Comparison of ENCODE assay signal across 18 cellular contexts in the genomic region with DNA sequence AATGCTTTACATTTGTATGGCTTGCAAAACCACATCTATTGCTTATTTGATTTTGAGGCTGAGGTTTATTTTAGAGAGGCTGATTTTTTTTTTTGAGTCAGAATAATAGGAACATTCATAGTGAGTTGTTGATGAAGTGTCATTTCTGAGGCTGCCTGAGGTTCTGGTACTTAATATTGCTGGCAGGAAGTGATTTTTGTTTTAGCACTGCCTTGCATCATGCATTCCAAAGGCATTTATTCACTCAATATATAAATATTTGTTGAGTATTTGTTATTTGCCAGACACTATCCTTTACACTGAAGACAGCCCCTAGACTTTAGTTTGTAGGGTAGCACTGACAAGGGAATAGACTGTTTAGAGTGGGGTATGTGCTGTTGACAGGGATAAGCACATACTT. TPM values are rescaled to one million over a fixed set of nuclear protein-coding genes. Genes with fewer than 3 reads are reported as not detected.
DNase-seq lines count a peak whose midpoint lies in the region; ATAC-seq and TF ChIP-seq lines count a peak whose summit lies in the region.
"Had no signal": no experiment of that assay in that cellular context is flagged by ENCODE, and none has a peak within 500 bp of the region (broad histone marks: within the 10 kb centered on the region; RNA-seq: fewer than 3 reads in every experiment).

No MANE protein-coding gene starts in this region.

- H2AFZ ChIP-seq in neural progenitor cell (replicated peaks): no peak overlapping the region

- H3K27ac ChIP-seq in neural progenitor cell: no peak overlapping the region
- H3K27ac ChIP-seq: 22Rv1, dorsolateral prefrontal cortex, suprapubic skin had no signal

- POLR2A ChIA-PET in activated CD4-positive, alpha-beta T cell treated with anti-CD3 and anti-CD28 coated beads for 36 hours (lab: Charles Lee): no interaction called here

- H3K4me1 Mint-ChIP-seq in activated CD4-positive, alpha-beta T cell treated with anti-CD3 and anti-CD28 coated beads for 36 hours: peaks cover 24% of the 10 kb centered on the region
- no peaks in the 10 kb centered on the region for H3K4me1 Mint-ChIP-seq in activated T-helper 17 cell treated with anti-CD3 and anti-CD28 coated beads, Interleukin-2, amount 50 U/mL, for 72 hours
- peaks cover 17% of the 10 kb centered on the region for H3K4me1 Mint-ChIP-seq in neural progenitor cell

- no peak overlapping the region for H3K4me2 ChIP-seq in neural progenitor cell

- no peaks in the 10 kb centered on the region for H3K9me3 ChIP-seq in neural progenitor cell (ENCODE audit: low read depth)
- H3K9me3 ChIP-seq: suprapubic skin had no signal

- intact Hi-C loops in activated CD4-positive, alpha-beta T cell treated with anti-CD3 and anti-CD28 coated beads for 36 hours (cut with DNase I, micrococcal nuclease): loop anchor here in 1 of 2 experiments (10.0 kb wide), 3 partner anchors 1112 to 1712 kb away; a partner anchor contains a TSS

- TF ChIP-seq CTCF in fibroblast of the aortic adventitia (IDR thresholded peaks at IDR 0.05; ENCODE audit: insufficient read depth, low read length): no peak
- no peak for TF ChIP-seq CTCF in neural progenitor cell (IDR thresholded peaks at IDR 0.05)

- H3K4me1 ChIP-seq in neural progenitor cell: no peaks in the 10 kb centered on the region

- H3K27me3 Mint-ChIP-seq in activated CD4-positive, alpha-beta T cell treated with anti-CD3 and anti-CD28 coated beads for 36 hours: no peaks in the 10 kb centered on the region
- no peaks in the 10 kb centered on the region for H3K27me3 Mint-ChIP-seq in activated T-helper 17 cell treated with anti-CD3 and anti-CD28 coated beads, Interleukin-2, amount 50 U/mL, for 72 hours
- H3K27me3 Mint-ChIP-seq in neural progenitor cell (ENCODE audit: insufficient read depth, low read depth): peaks cover 4% of the 10 kb centered on the region
- H3K27me3 Mint-ChIP-seq: T-cell had no signal

- ATAC-seq in activated CD4-positive, alpha-beta T cell treated with anti-CD3 and anti-CD28 coated beads for 36 hours: no peak
- no peak for ATAC-seq in activated T-helper 17 cell treated with anti-CD3 and anti-CD28 coated beads, Interleukin-2, amount 50 U/mL, for 72 hours (replicated peaks)
- no peak for ATAC-seq in HG03196 (IDR thresholded peaks at IDR 0.05; ENCODE audit: unreplicated experiment)
- ATAC-seq: T-cell had no signal

- H3K27me3 ChIP-seq in neural progenitor cell: no peaks in the 10 kb centered on the region
- H3K27me3 ChIP-seq: dorsolateral prefrontal cortex, suprapubic skin had no signal

- peaks cover 3% of the 10 kb centered on the region for H3K36me3 Mint-ChIP-seq in activated CD4-positive, alpha-beta T cell treated with anti-CD3 and anti-CD28 coated beads for 36 hours (ENCODE audit: low read depth)
- peaks cover 9% of the 10 kb centered on the region for H3K36me3 Mint-ChIP-seq in activated T-helper 17 cell treated with anti-CD3 and anti-CD28 coated beads, Interleukin-2, amount 50 U/mL, for 72 hours (ENCODE audit: low read depth)
- peaks cover 2% of the 10 kb centered on the region for H3K36me3 Mint-ChIP-seq in neural progenitor cell

- H3K4me3 ChIP-seq in fibroblast of the aortic adventitia (ENCODE audit: low read depth, low read length) (no peak overlapping the region), neural progenitor cell (no peak overlapping the region)
- H3K4me3 ChIP-seq: suprapubic skin had no signal

- no peak overlapping the region for H3K4me3 Mint-ChIP-seq in activated CD4-positive, alpha-beta T cell treated with anti-CD3 and anti-CD28 coated beads for 36 hours
- H3K4me3 Mint-ChIP-seq in activated T-helper 17 cell treated with anti-CD3 and anti-CD28 coated beads, Interleukin-2, amount 50 U/mL, for 72 hours: peak overlapping the region; percentile 95
- no peak overlapping the region for H3K4me3 Mint-ChIP-seq in neural progenitor cell

- H3K9ac ChIP-seq in neural progenitor cell: no peak overlapping the region

- H4K20me1 ChIP-seq in neural progenitor cell (ENCODE audit: low read depth): peaks cover 53% of the 10 kb centered on the region

- CTCF ChIA-PET in activated CD4-positive, alpha-beta T cell treated with anti-CD3 and anti-CD28 coated beads for 36 hours (lab: Charles Lee): interaction anchor here (1.4 kb wide), 1 partner anchor 87 kb away, joined by 3 read pairs; no protein-coding TSS in a partner anchor

- DNase-seq in activated CD4-positive, alpha-beta T cell treated with anti-CD3 and anti-CD28 coated beads for 36 hours: no peak
- DNase-seq in activated CD4-positive, alpha-beta T cell treated with anti-CD3 and anti-CD28 coated beads, Interleukin-2, amount 50 U/mL, for 48 hours: no peak
- DNase-seq in fibroblast of the aortic adventitia (ENCODE audit: low read depth) (peak; percentile 29), activated gamma-delta T cell treated with Interleukin-2 at 50 U/mL for 16 hours (no peak), neural progenitor cell (ENCODE audit: low spot score) (no peak), mucosa of gallbladder (ENCODE audit: low spot score) (no peak)
- DNase-seq: activated naive CD4-positive, alpha-beta T cell treated with anti-CD3 and anti-CD28 coated beads, Interleukin-2, amount 50 U/mL, for 16 hours; DMS153; dorsolateral prefrontal cortex; MM.1S; NCI-H187; NK-92 treated with Interleukin-12 subunit alpha and Interleukin-12 subunit beta, amount 100 ng/mL, for 24 hours had no signal

- H3K79me2 ChIP-seq in neural progenitor cell (ENCODE audit: low read depth): peaks cover 55% of the 10 kb centered on the region

- peaks cover 10% of the 10 kb centered on the region for H3K36me3 ChIP-seq in neural progenitor cell

- peaks cover 5% of the 10 kb centered on the region for H3F3A ChIP-seq in neural progenitor cell (ENCODE audit: low read depth)

- peak overlapping the region; percentile 5 for H3K27ac Mint-ChIP-seq in activated CD4-positive, alpha-beta T cell treated with anti-CD3 and anti-CD28 coated beads for 36 hours
- no peak overlapping the region for H3K27ac Mint-ChIP-seq in activated T-helper 17 cell treated with anti-CD3 and anti-CD28 coated beads, Interleukin-2, amount 50 U/mL, for 72 hours
- H3K27ac Mint-ChIP-seq in neural progenitor cell: no peak overlapping the region
- H3K27ac Mint-ChIP-seq: T-cell had no signal

- no peaks in the 10 kb centered on the region for H3K9me3 Mint-ChIP-seq in activated CD4-positive, alpha-beta T cell treated with anti-CD3 and anti-CD28 coated beads for 36 hours (ENCODE audit: low read depth)
- no peaks in the 10 kb centered on the region for H3K9me3 Mint-ChIP-seq in activated T-helper 17 cell treated with anti-CD3 and anti-CD28 coated beads, Interleukin-2, amount 50 U/mL, for 72 hours
- H3K9me3 Mint-ChIP-seq in neural progenitor cell: no peaks in the 10 kb centered on the region
- H3K9me3 Mint-ChIP-seq: T-cell had no signal

RNA-seq across cellular contexts. Expression of a gene that starts 2.7 kb away (rescaled TPM):
- total RNA-seq in activated CD4-positive, alpha-beta T cell treated with anti-CD3 and anti-CD28 coated beads for 36 hours: 10 to 100 TPM; 37.2 to 46.4 TPM
- total RNA-seq in activated T-helper 17 cell treated with anti-CD3 and anti-CD28 coated beads, Interleukin-2, amount 50 U/mL, for 72 hours: 10 to 100 TPM; 46.2 to 49.4 TPM
- total RNA-seq in fibroblast of the aortic adventitia (ENCODE audit: low replicate concordance): 37.7 and 59.9 TPM in 2 replicates
- 32.2 and 37.0 TPM in 2 replicates for total RNA-seq in neural progenitor cell (ENCODE audit: low replicate concordance)
- total RNA-seq in mucosa of gallbladder: 46.3 TPM

RNA-seq across cellular contexts. Expression of a gene that starts 58.4 kb away (rescaled TPM):
- total RNA-seq in activated CD4-positive, alpha-beta T cell treated with anti-CD3 and anti-CD28 coated beads for 36 hours: not detected
- total RNA-seq in activated T-helper 17 cell treated with anti-CD3 and anti-CD28 coated beads, Interleukin-2, amount 50 U/mL, for 72 hours: not detected
- total RNA-seq in fibroblast of the aortic adventitia (ENCODE audit: low replicate concordance) (not detected in 2 replicates), neural progenitor cell (ENCODE audit: low replicate concordance) (not detected in 2 replicates), mucosa of gallbladder (not detected)
- total RNA-seq: pulmonary artery endothelial cell, suprapubic skin, T-cell had no signal
